ENCODE assay signal across 12 cellular contexts in genomic region chr5:132477784-132478497, GRCh38. TPM values are rescaled to one million over a fixed set of nuclear protein-coding genes. Genes with fewer than 3 reads are reported as not detected.
DNase-seq lines count a peak whose midpoint lies in the region; ATAC-seq, FAIRE-seq and TF ChIP-seq lines count a peak whose summit lies in the region.
"Had no signal": no experiment of that assay in that cellular context is flagged by ENCODE, and none has a peak within 500 bp of the region (broad histone marks: within the 10 kb centered on the region; RNA-seq: fewer than 3 reads in every experiment).

No MANE protein-coding gene starts in this region.

- ATAC-seq in esophagus mucosa = peak; percentile 24
- ATAC-seq in GM18867 (IDR thresholded peaks at IDR 0.05; ENCODE audit: unreplicated experiment) = no peak

- H3K9me3 ChIP-seq in small intestine (ENCODE audit: control insufficient read depth, low read depth) = no peaks in the 10 kb centered on the region
- no peaks in the 10 kb centered on the region for H3K9me3 ChIP-seq in SK-N-SH

- no peak for TF ChIP-seq CTCF in SK-N-SH (IDR thresholded peaks at IDR 0.05)

- peaks cover 14 to 31% of the 10 kb centered on the region in 2 donors for H3K4me1 ChIP-seq in small intestine (ENCODE audit: control insufficient read depth in 2 of 2, insufficient read depth in 1 of 2, low read depth in 1 of 2, low read length in 1 of 2)
- H3K4me1 ChIP-seq in SK-N-SH (ENCODE audit: control insufficient read depth in 1 of 2, insufficient read depth in 2 of 2, low read depth in 1 of 2, low read length in 1 of 2) = peaks cover 0 to 22% of the 10 kb centered on the region in 2 experiments; a peak in 1 of 4 replicates

- H3K36me3 ChIP-seq in small intestine (ENCODE audit: control insufficient read depth in 2 of 2, insufficient read depth in 2 of 2, low read length in 2 of 2) (no peaks in the 10 kb centered on the region), SK-N-SH (replicated peaks in 1 of 2; ENCODE audit: control insufficient read depth in 1 of 2, insufficient read depth in 2 of 2, low read length in 1 of 2) (peaks cover 3 to 4% of the 10 kb centered on the region in 2 experiments)

- TF ChIP-seq EP300 in SK-N-SH (IDR thresholded peaks at IDR 0.05; ENCODE audit: borderline replicate concordance in 1 of 2, low read depth in 1 of 2, low read length in 1 of 2) = no peak

- H3K9me2 ChIP-seq in SK-N-SH = no peaks in the 10 kb centered on the region

- no peaks in the 10 kb centered on the region for H3K27me3 Mint-ChIP-seq in T-helper 1 cell treated with Interleukin-12 subunit alpha and Interleukin-12 subunit beta and Interleukin-4 antibody, amounts not matched to agents 30 μg/mL and 1 μg/mL, for 36 hours (ENCODE audit: low read depth)

- CTCF ChIA-PET in SK-N-SH (lab: Yijun Ruan, JAX) = interaction anchor here (0.9 to 1.2 kb wide), 4 partner anchors 9 to 54 kb away, joined by 3 to 4 read pairs (median 3); no protein-coding TSS in a partner anchor

- H3K27me3 ChIP-seq in small intestine (ENCODE audit: control insufficient read depth in 2 of 2, insufficient read depth in 2 of 2, low read length in 2 of 2) = no peaks in the 10 kb centered on the region
- no peaks in the 10 kb centered on the region for H3K27me3 ChIP-seq in SK-N-SH (ENCODE audit: insufficient read depth)

- no peak overlapping the region for H2AFZ ChIP-seq in SK-N-SH (ENCODE audit: low read depth)

- peak overlapping the region; percentile 87 for H3K27ac Mint-ChIP-seq in T-helper 1 cell treated with Interleukin-12 subunit alpha and Interleukin-12 subunit beta and Interleukin-4 antibody, amounts not matched to agents 30 μg/mL and 1 μg/mL, for 36 hours

- H4K20me1 ChIP-seq in SK-N-SH (ENCODE audit: insufficient read depth) = no peaks in the 10 kb centered on the region

- FAIRE-seq in small intestine (lab: Jason Lieb, UNC) = no peak

- no peak overlapping the region for H3K4me3 Mint-ChIP-seq in T-helper 1 cell treated with Interleukin-12 subunit alpha and Interleukin-12 subunit beta and Interleukin-4 antibody, amounts not matched to agents 30 μg/mL and 1 μg/mL, for 36 hours

- peaks cover 56% of the 10 kb centered on the region for H3K4me1 Mint-ChIP-seq in T-helper 1 cell treated with Interleukin-12 subunit alpha and Interleukin-12 subunit beta and Interleukin-4 antibody, amounts not matched to agents 30 μg/mL and 1 μg/mL, for 36 hours (ENCODE audit: low read depth)

- H3K4me3 ChIP-seq in small intestine (ENCODE audit: low read depth in 1 of 2, low read length in 2 of 2) = no peak overlapping the region
- H3K4me3 ChIP-seq in SK-N-SH (ENCODE audit: low read depth in 2 of 2, low read length in 1 of 2) = no peak overlapping the region

- no peaks in the 10 kb centered on the region for H3K9me3 Mint-ChIP-seq in T-helper 1 cell treated with Interleukin-12 subunit alpha and Interleukin-12 subunit beta and Interleukin-4 antibody, amounts not matched to agents 30 μg/mL and 1 μg/mL, for 36 hours

- H3F3A ChIP-seq in SK-N-SH (replicated peaks; ENCODE audit: insufficient read depth) = peaks cover 2% of the 10 kb centered on the region

- WGBS in small intestine, 3 donors = 17 to 55% (median 39%) methylated on average over 11 to 12 of the region's 12 CpGs
- 68% methylated on average over 5 of the region's 12 CpGs for WGBS in SK-N-SH (ENCODE audit: low lambda C conversion rate)

- DNase-seq in DMS53 (lab: John Stamatoyannopoulos, UW) = peak; percentile 48
- no peak for DNase-seq in DMS53 treated with DMSO at 0.1 percent for 48 hours (lab: John Stamatoyannopoulos, UW; ENCODE audit: unreplicated experiment)
- peak; percentile 86 for DNase-seq in small intestine
- DNase-seq in SK-N-SH = no peak
- no peak for DNase-seq in NCI-H1436 (lab: John Stamatoyannopoulos, UW)
- DNase-seq: effector CD4-positive, alpha-beta T cell; KBM-7; occipital lobe had no signal

- peaks cover 33% of the 10 kb centered on the region for H3K36me3 Mint-ChIP-seq in T-helper 1 cell treated with Interleukin-12 subunit alpha and Interleukin-12 subunit beta and Interleukin-4 antibody, amounts not matched to agents 30 μg/mL and 1 μg/mL, for 36 hours (ENCODE audit: low read depth)

- H3K4me2 ChIP-seq in SK-N-SH = no peak overlapping the region

- H3K27ac ChIP-seq in small intestine (ENCODE audit: low read depth in 1 of 2, low read length in 1 of 2) (peak overlapping the region; percentile 81 to 85), SK-N-SH (ENCODE audit: low read depth in 2 of 2, low read length in 1 of 2) (no peak overlapping the region; a peak in 1 of 4 replicates)
- H3K27ac ChIP-seq: 22Rv1 had no signal

- POLR2A ChIA-PET in SK-N-SH (lab: Yijun Ruan, JAX) = no interaction called here

- no peaks in the 10 kb centered on the region for H3K79me2 ChIP-seq in SK-N-SH (ENCODE audit: insufficient read depth)

- no peak for TF ChIP-seq RAD21 in SK-N-SH (IDR thresholded peaks at IDR 0.05; ENCODE audit: low read length)

- no peak overlapping the region for H3K9ac ChIP-seq in SK-N-SH

TF ChIP-seq in SK-N-SH, 30 proteins besides CTCF, POLR2A, EP300 and RAD21 (continues in another document):
- no peak for TF ChIP-seq NFIC (IDR thresholded peaks at IDR 0.05; ENCODE audit: borderline replicate concordance)
- TF ChIP-seq MEF2A (IDR thresholded peaks at IDR 0.05; ENCODE audit: borderline replicate concordance, low read depth) = no peak
- TF ChIP-seq FOXJ3 (CRISPR knock-in tag; IDR thresholded peaks at IDR 0.05) = no peak
- no peak for TF ChIP-seq ZBTB33 (IDR thresholded peaks at IDR 0.05; ENCODE audit: borderline replicate concordance, low read depth)
- TF ChIP-seq, protein P1, sequence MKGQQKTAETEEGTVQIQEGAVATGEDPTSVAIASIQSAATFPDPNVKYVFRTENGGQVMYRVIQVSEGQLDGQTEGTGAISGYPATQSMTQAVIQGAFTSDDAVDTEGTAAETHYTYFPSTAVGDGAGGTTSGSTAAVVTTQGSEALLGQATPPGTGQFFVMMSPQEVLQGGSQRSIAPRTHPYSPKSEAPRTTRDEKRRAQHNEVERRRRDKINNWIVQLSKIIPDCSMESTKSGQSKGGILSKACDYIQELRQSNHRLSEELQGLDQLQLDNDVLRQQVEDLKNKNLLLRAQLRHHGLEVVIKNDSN (IDR thresholded peaks at IDR 0.05; ENCODE audit: borderline replicate concordance, low read depth) = no peak
- TF ChIP-seq JUND (IDR thresholded peaks at IDR 0.05) = no peak
- TF ChIP-seq YY1 (IDR thresholded peaks at IDR 0.05; ENCODE audit: low read depth) = no peak
- no peak for TF ChIP-seq SMC3 (IDR thresholded peaks at IDR 0.05; ENCODE audit: low read depth, low read length)
- TF ChIP-seq IRF3 (IDR thresholded peaks at IDR 0.05; ENCODE audit: low read depth, low read length) = no peak
- TF ChIP-seq, protein P2, sequence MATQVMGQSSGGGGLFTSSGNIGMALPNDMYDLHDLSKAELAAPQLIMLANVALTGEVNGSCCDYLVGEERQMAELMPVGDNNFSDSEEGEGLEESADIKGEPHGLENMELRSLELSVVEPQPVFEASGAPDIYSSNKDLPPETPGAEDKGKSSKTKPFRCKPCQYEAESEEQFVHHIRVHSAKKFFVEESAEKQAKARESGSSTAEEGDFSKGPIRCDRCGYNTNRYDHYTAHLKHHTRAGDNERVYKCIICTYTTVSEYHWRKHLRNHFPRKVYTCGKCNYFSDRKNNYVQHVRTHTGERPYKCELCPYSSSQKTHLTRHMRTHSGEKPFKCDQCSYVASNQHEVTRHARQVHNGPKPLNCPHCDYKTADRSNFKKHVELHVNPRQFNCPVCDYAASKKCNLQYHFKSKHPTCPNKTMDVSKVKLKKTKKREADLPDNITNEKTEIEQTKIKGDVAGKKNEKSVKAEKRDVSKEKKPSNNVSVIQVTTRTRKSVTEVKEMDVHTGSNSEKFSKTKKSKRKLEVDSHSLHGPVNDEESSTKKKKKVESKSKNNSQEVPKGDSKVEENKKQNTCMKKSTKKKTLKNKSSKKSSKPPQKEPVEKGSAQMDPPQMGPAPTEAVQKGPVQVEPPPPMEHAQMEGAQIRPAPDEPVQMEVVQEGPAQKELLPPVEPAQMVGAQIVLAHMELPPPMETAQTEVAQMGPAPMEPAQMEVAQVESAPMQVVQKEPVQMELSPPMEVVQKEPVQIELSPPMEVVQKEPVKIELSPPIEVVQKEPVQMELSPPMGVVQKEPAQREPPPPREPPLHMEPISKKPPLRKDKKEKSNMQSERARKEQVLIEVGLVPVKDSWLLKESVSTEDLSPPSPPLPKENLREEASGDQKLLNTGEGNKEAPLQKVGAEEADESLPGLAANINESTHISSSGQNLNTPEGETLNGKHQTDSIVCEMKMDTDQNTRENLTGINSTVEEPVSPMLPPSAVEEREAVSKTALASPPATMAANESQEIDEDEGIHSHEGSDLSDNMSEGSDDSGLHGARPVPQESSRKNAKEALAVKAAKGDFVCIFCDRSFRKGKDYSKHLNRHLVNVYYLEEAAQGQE (IDR thresholded peaks at IDR 0.05; ENCODE audit: low read depth, low read length) = no peak
- TF ChIP-seq EZH2phosphoT487 (IDR thresholded peaks at IDR 0.05; ENCODE audit: borderline replicate concordance, low read depth) = no peak

RNA-seq across cellular contexts. Expression of gene IRF1, which starts 12.6 kb away (rescaled TPM):
- total RNA-seq in esophagus mucosa = 9.1 TPM
- 10 to 100 TPM; 51.7 to 64.1 (median 54.0) TPM for polyA plus RNA-seq in small intestine
- 13.8 and 15.2 TPM in 2 replicates for polyA plus RNA-seq in SK-N-SH (2012; rRNA removed)
- polyA plus RNA-seq in SK-N-SH (2012; cell fraction: cytosol; rRNA removed) = 9.0 and 11.2 TPM in 2 replicates
- polyA plus RNA-seq in SK-N-SH (2012; cell fraction: nucleus; rRNA removed) = 30.4 and 31.8 TPM in 2 replicates

Comparison
In these comparisons a context has a peak if more than half of its experiments do, and no peak if none do; other contexts are left out.
1. DNase-seq: peak in DMS53 (single experiment) and small intestine (single experiment); none in DMS53 treated with DMSO at 0.1 percent for 48 hours (single experiment), SK-N-SH (single experiment) and NCI-H1436 (single experiment).
2. H3K27ac ChIP-seq: peak in small intestine (2 of 2); none in SK-N-SH (0 of 2).